In genomic region chr6:22357724-22358189, GRCh38 we compare ENCODE assay signal across 20 cellular contexts.
A peak's percentile ranks its signal among the peaks of the same experiment; 100 is the strongest.
DNase-seq lines count a peak whose midpoint lies in the region; ATAC-seq and TF ChIP-seq lines count a peak whose summit lies in the region.
"Had no signal": no experiment of that assay in that cellular context is flagged by ENCODE, and none has a peak within 500 bp of the region (broad histone marks: within the 10 kb centered on the region; RNA-seq: fewer than 3 reads in every experiment).

No MANE protein-coding gene starts in this region.

- peak; percentile 73 for ATAC-seq in GM19324 (IDR thresholded peaks at IDR 0.05; ENCODE audit: low FRiP score, unreplicated experiment)
- ATAC-seq in GM21825 (IDR thresholded peaks at IDR 0.05; ENCODE audit: unreplicated experiment) = peak; percentile 93
- ATAC-seq in HG03432 (IDR thresholded peaks at IDR 0.05; ENCODE audit: unreplicated experiment) = peak; percentile 84
- no peak for ATAC-seq in omental fat pad (ENCODE audit: low FRiP score)
- ATAC-seq: natural killer cell treated with Interleukin-12 subunit alpha and Interleukin-12 subunit beta and Interleukin-15 and Interleukin-18, amount 100 ng/mL, for 72 hours; stimulated activated effector memory CD8-positive, alpha-beta T cell treated with anti-CD3 and anti-CD28 coated beads, Interleukin-12 subunit alpha, Interleukin-12 subunit beta, amount 100 ng/mL, for 72 hours; WTC11 had no signal

- TF ChIP-seq CTCF in GM12865 (IDR thresholded peaks at IDR 0.05; ENCODE audit: insufficient read depth, low read depth, low read length, missing control alignments) (no peak), omental fat pad (IDR thresholded peaks at IDR 0.05) (no peak)

- peak; percentile 79 for DNase-seq in GM12865 (ENCODE audit: low read depth)
- DNase-seq in omental fat pad (ENCODE audit: low spot score) = no peak
- DNase-seq in CD1c-positive myeloid dendritic cell (ENCODE audit: extremely low spot score) = no peak
- no peak for DNase-seq in activated gamma-delta T cell (lab: John Stamatoyannopoulos, UW)
- DNase-seq in putamen (ENCODE audit: low spot score) = no peak
- DNase-seq: activated CD8-positive, alpha-beta memory T cell treated with anti-CD3 and anti-CD28 coated beads for 24 hours; C1 segment of cervical spinal cord; GOT3; NCI-H1417; NCI-H2171 treated with DMSO at 0.1 percent for 48 hours; SHP77 treated with DMSO at 0.1 percent for 48 hours; spleen; T-helper 2 cell had no signal

- no peak overlapping the region for H3K4me3 ChIP-seq in GM12865 (ENCODE audit: low read depth, low read length)
- H3K4me3 ChIP-seq: spleen, tibial nerve had no signal
